In the genomic region with DNA sequence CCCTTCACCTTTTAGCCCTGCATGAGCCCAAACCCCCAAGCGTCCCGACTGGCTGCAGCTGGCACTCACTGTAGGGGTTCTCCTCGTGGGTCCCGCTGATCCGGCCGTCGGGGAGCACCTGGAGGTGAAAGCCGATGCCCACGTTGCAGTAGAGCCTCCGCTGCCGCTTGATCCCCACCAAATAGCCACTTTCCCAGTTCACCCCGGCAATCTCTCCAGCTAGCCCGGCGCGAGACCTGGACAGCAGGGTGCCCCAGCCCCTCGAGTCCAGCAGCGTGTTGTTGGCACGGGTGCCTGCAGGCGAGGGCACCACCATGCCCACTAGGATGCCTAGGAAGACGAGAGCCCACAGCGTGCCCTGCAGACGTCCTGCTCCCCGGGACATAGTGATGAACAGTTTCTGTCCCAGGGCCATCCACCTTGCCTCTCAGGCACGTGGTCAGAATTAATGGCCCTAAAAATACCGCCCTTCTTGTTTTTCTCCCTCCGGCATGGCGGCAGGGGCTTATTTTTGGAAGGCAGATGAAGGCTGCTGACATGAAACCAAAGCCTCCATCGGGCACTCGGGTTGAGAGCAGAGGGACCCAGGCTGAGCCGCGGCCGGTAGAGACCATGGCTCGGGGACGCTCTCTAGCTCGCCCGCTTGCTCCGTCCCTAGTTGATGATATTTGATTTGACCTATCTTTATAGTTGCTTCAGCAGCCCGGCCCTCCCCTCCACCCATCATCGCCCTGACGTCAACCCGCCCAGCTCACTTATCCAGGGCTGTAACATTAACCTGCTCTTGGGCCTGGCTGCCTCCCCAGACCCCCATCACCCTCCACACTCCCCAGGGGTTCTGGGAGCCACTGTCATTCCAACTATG, we compare ENCODE assay signal across 18 cellular contexts. TPM values are rescaled to one million over a fixed set of nuclear protein-coding genes. Genes with fewer than 3 reads are reported as not detected.
DNase-seq lines count a peak whose midpoint lies in the region; ATAC-seq lines count a peak whose summit lies in the region.
"Had no signal": no experiment of that assay in that cellular context is flagged by ENCODE, and none has a peak within 500 bp of the region (broad histone marks: within the 10 kb centered on the region; RNA-seq: fewer than 3 reads in every experiment).

Gene FGF6, minus strand, starts transcription at position 660 of the 865 bp plus-strand sequence. Its CDS starts 245 bp downstream, at position 415.

- no peaks in the 10 kb centered on the region for H3K27me3 ChIP-seq in effector memory CD4-positive, alpha-beta T cell (replicated peaks; ENCODE audit: control insufficient read depth, insufficient read depth, low read length, poor library complexity, severe bottlenecking)
- H3K27me3 ChIP-seq: MG63 had no signal

- no peaks in the 10 kb centered on the region for H3K9me3 Mint-ChIP-seq in activated naive CD4-positive, alpha-beta T cell treated with anti-CD3 and anti-CD28 coated beads, Interleukin-2, amount 10 ng/mL, durations not matched to agents 7 days and 5 days
- H3K9me3 Mint-ChIP-seq in activated naive CD4-positive, alpha-beta T cell treated with anti-CD3 and anti-CD28 coated beads, Interleukin-2, amount 50 U/mL, for 72 hours, result no peaks in the 10 kb centered on the region
- H3K9me3 Mint-ChIP-seq in activated T-cell treated with anti-CD3 and anti-CD28 coated beads, Interleukin-2, amount 50 U/mL, for 72 hours, result no peaks in the 10 kb centered on the region

- H3K36me3 ChIP-seq in effector memory CD4-positive, alpha-beta T cell (ENCODE audit: control insufficient read depth, insufficient read depth, low read length), result no peaks in the 10 kb centered on the region
- H3K36me3 ChIP-seq: MG63 had no signal

- H3K4me1 ChIP-seq in effector memory CD4-positive, alpha-beta T cell (ENCODE audit: control insufficient read depth, insufficient read depth, low read length, poor library complexity, severe bottlenecking), result no peaks in the 10 kb centered on the region

- CTCF ChIA-PET in activated naive CD4-positive, alpha-beta T cell treated with anti-CD3 and anti-CD28 coated beads, Interleukin-2, amount 10 ng/mL, durations not matched to agents 7 days and 5 days (lab: Charles Lee), result interaction anchor here (0.8 kb wide), 1 partner anchor 23 kb away, joined by 3 read pairs; no protein-coding TSS in a partner anchor

- no peaks in the 10 kb centered on the region for H3K36me3 Mint-ChIP-seq in activated naive CD4-positive, alpha-beta T cell treated with anti-CD3 and anti-CD28 coated beads, Interleukin-2, amount 10 ng/mL, durations not matched to agents 7 days and 5 days
- H3K36me3 Mint-ChIP-seq in activated naive CD4-positive, alpha-beta T cell treated with anti-CD3 and anti-CD28 coated beads, Interleukin-2, amount 50 U/mL, for 72 hours, result no peaks in the 10 kb centered on the region
- H3K36me3 Mint-ChIP-seq in activated T-cell treated with anti-CD3 and anti-CD28 coated beads, Interleukin-2, amount 50 U/mL, for 72 hours (ENCODE audit: insufficient read depth in 2 of 2), result no peaks in the 10 kb centered on the region

- H3K4me3 ChIP-seq in effector memory CD4-positive, alpha-beta T cell (ENCODE audit: insufficient read depth, low read depth, low read length, poor library complexity, severe bottlenecking), result no peak within 1 kb of the TSS
- H3K4me3 ChIP-seq: MG63 had no signal

- no peaks in the 10 kb centered on the region for H3K4me1 Mint-ChIP-seq in activated naive CD4-positive, alpha-beta T cell treated with anti-CD3 and anti-CD28 coated beads, Interleukin-2, amount 10 ng/mL, durations not matched to agents 7 days and 5 days
- H3K4me1 Mint-ChIP-seq in activated T-cell treated with anti-CD3 and anti-CD28 coated beads, Interleukin-2, amount 50 U/mL, for 72 hours (ENCODE audit: low read depth), result no peaks in the 10 kb centered on the region

- DNase-seq in activated naive CD4-positive, alpha-beta T cell treated with anti-CD3 and anti-CD28 coated beads, Interleukin-2, amount 10 ng/mL, durations not matched to agents 7 days and 5 days, result no peak
- DNase-seq in activated naive CD4-positive, alpha-beta T cell treated with anti-CD3 and anti-CD28 coated beads, Interleukin-2, amount 50 U/mL, for 72 hours (ENCODE audit: low spot score in 2 of 2), result no peak
- DNase-seq in hepatic stellate cell (ENCODE audit: low spot score) (peak; percentile 3), posterior vena cava (ENCODE audit: low spot score) (peak; percentile 78), HuH-7 (ENCODE audit: low spot score) (no peak), GF-D8 (lab: John Stamatoyannopoulos, UW) (no peak)
- DNase-seq in activated T-cell treated with anti-CD3 and anti-CD28 coated beads, Interleukin-2, amount 50 U/mL, for 72 hours, result no peak
- DNase-seq in effector memory CD4-positive, alpha-beta T cell, result no peak
- DNase-seq: GOT3, MG63, NCI-H1105 treated with DMSO at 0.1 percent for 48 hours, NCI-H187, NCI-H2171, NCI-H774 had no signal

- H3K27ac Mint-ChIP-seq in activated naive CD4-positive, alpha-beta T cell treated with anti-CD3 and anti-CD28 coated beads, Interleukin-2, amount 10 ng/mL, durations not matched to agents 7 days and 5 days, result peak within 1 kb of the TSS; percentile 42
- no peak within 1 kb of the TSS for H3K27ac Mint-ChIP-seq in activated naive CD4-positive, alpha-beta T cell treated with anti-CD3 and anti-CD28 coated beads, Interleukin-2, amount 50 U/mL, for 72 hours
- no peak within 1 kb of the TSS for H3K27ac Mint-ChIP-seq in activated T-cell treated with anti-CD3 and anti-CD28 coated beads, Interleukin-2, amount 50 U/mL, for 72 hours

- intact Hi-C loops in posterior vena cava (cut with DNase I), result no loop called here

- no peak for ATAC-seq in activated naive CD4-positive, alpha-beta T cell treated with anti-CD3 and anti-CD28 coated beads, Interleukin-2, amount 50 U/mL, for 72 hours
- ATAC-seq in activated T-cell treated with anti-CD3 and anti-CD28 coated beads, Interleukin-2, amount 50 U/mL, for 72 hours (replicated peaks in 1 of 2), result no peak
- ATAC-seq: HepG2 had no signal

- H3K27me3 Mint-ChIP-seq in activated naive CD4-positive, alpha-beta T cell treated with anti-CD3 and anti-CD28 coated beads, Interleukin-2, amount 10 ng/mL, durations not matched to agents 7 days and 5 days, result peaks cover 63% of the 10 kb centered on the region
- H3K27me3 Mint-ChIP-seq in activated T-cell treated with anti-CD3 and anti-CD28 coated beads, Interleukin-2, amount 50 U/mL, for 72 hours (ENCODE audit: low read depth), result peaks cover 14% of the 10 kb centered on the region

- no peak within 1 kb of the TSS for H3K27ac ChIP-seq in effector memory CD4-positive, alpha-beta T cell (ENCODE audit: insufficient read depth, low read length, poor library complexity, severe bottlenecking)

- H3K9me3 ChIP-seq in effector memory CD4-positive, alpha-beta T cell (ENCODE audit: control insufficient read depth, low read length), result no peaks in the 10 kb centered on the region
- H3K9me3 ChIP-seq: MG63 had no signal

- H3K4me3 Mint-ChIP-seq in activated naive CD4-positive, alpha-beta T cell treated with anti-CD3 and anti-CD28 coated beads, Interleukin-2, amount 10 ng/mL, durations not matched to agents 7 days and 5 days, result no peak within 1 kb of the TSS
- H3K4me3 Mint-ChIP-seq in activated T-cell treated with anti-CD3 and anti-CD28 coated beads, Interleukin-2, amount 50 U/mL, for 72 hours, result no peak within 1 kb of the TSS

RNA-seq across cellular contexts. Expression of gene FGF6, which starts in this region (rescaled TPM):
- not detected for total RNA-seq in activated naive CD4-positive, alpha-beta T cell treated with anti-CD3 and anti-CD28 coated beads, Interleukin-2, amount 50 U/mL, for 72 hours
- not detected for total RNA-seq in posterior vena cava
- not detected for total RNA-seq in activated T-cell treated with anti-CD3 and anti-CD28 coated beads, Interleukin-2, amount 50 U/mL, for 72 hours
- total RNA-seq: A172, G401, HepG2, NCI-H460 had no signal

Comparison
In these comparisons a context has a peak if more than half of its experiments do, and no peak if none do; other contexts are left out.
1. Peak in DNase-seq in posterior vena cava; RNA of the gene not detected or under 1 TPM.